In the genomic region with DNA sequence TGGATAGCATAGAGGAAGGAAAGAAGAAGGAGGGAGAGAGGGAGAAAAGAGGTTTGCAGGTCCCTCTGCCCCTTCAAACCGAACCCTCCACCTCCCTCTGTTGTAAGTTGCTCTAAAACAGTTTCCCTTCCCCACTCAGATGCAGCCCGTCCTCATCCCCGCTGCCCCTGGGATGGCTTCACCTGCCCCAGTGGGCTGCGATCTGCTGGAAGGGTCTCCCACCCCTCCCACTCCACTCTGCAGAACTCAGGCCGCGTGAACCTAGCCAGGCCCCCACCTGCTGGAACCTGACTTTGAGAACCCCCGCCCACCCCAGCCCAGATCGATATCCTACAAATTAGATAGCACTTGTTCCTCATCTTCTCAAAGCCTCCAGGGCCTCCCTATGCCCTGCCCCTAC, we compare ENCODE assay signal across 16 cellular contexts.
"Had no signal": no experiment of that assay in that cellular context is flagged by ENCODE, and none has a peak within 500 bp of the region (broad histone marks: within the 10 kb centered on the region; RNA-seq: fewer than 3 reads in every experiment).

No MANE protein-coding gene starts in this region.

- H3K36me3 Mint-ChIP-seq: activated naive CD4-positive, alpha-beta T cell treated with anti-CD3 and anti-CD28 coated beads, Interleukin-2, amount 50 U/mL, for 24 hours had no signal

- H3K9me3 Mint-ChIP-seq: activated naive CD4-positive, alpha-beta T cell treated with anti-CD3 and anti-CD28 coated beads, Interleukin-2, amount 50 U/mL, for 24 hours; neural crest cell had no signal

- H3K27ac Mint-ChIP-seq: activated naive CD4-positive, alpha-beta T cell treated with anti-CD3 and anti-CD28 coated beads, Interleukin-2, amount 50 U/mL, for 24 hours had no signal

- H3K4me3 Mint-ChIP-seq: activated naive CD4-positive, alpha-beta T cell treated with anti-CD3 and anti-CD28 coated beads, Interleukin-2, amount 50 U/mL, for 24 hours; neural crest cell had no signal

- ATAC-seq: body of pancreas, left lung, right cardiac atrium, upper lobe of right lung had no signal

- H3K4me1 Mint-ChIP-seq: activated naive CD4-positive, alpha-beta T cell treated with anti-CD3 and anti-CD28 coated beads, Interleukin-2, amount 50 U/mL, for 24 hours had no signal

- DNase-seq: activated CD4-positive, alpha-beta T cell treated with anti-CD3 and anti-CD28 coated beads for 1 hour; activated CD4-positive, alpha-beta T cell treated with anti-CD3 and anti-CD28 coated beads, Interleukin-2, amount 50 U/mL, for 48 hours; amniotic stem cell; dermis blood vessel endothelial cell; esophagus squamous epithelium; foreskin fibroblast; mesendoderm; stimulated activated CD4-positive, alpha-beta T cell treated with anti-CD3 and anti-CD28 coated beads, Interleukin-1b, Interleukin-23, amount 100 ng/mL, for 48 hours; stimulated activated naive CD4-positive, alpha-beta T cell; T-helper 9 cell; upper lobe of right lung had no signal
